15 cellular contexts compared by ENCODE assay signal in genomic region chr12:63206908-63207307, GRCh38. TPM values are rescaled to one million over a fixed set of nuclear protein-coding genes. Genes with fewer than 3 reads are reported as not detected.
DNase-seq lines count a peak whose midpoint lies in the region; ATAC-seq and TF ChIP-seq lines count a peak whose summit lies in the region.
"Had no signal": no experiment of that assay in that cellular context is flagged by ENCODE, and none has a peak within 500 bp of the region (broad histone marks: within the 10 kb centered on the region; RNA-seq: fewer than 3 reads in every experiment).

No MANE protein-coding gene starts in this region.

- H3K4me3 ChIP-seq in cardiac fibroblast (replicated peaks in 1 of 2; ENCODE audit: low read depth in 2 of 2, low read length in 2 of 2) (no peak overlapping the region), trophoblast cell (ENCODE audit: low read depth, low read length) (no peak overlapping the region), neural progenitor cell (no peak overlapping the region)

- H2AFZ ChIP-seq in trophoblast cell (ENCODE audit: insufficient read depth, low read length, poor library complexity) (no peak overlapping the region), neural progenitor cell (replicated peaks) (no peak overlapping the region)

- DNase-seq in GM04504 (ENCODE audit: low read depth) (peak; percentile 4), NCI-H2196 (lab: John Stamatoyannopoulos, UW; ENCODE audit: unreplicated experiment) (peak; percentile 88), cardiac fibroblast (ENCODE audit: low read depth in 2 of 2) (peak; percentile 1 to 35), trophoblast cell (peak; percentile 65 to 84), erythroblast (lab: John Stamatoyannopoulos, UW) (no peak), NCI-H2227 treated with DMSO at 0.1 percent for 48 hours (lab: John Stamatoyannopoulos, UW) (no peak), neural progenitor cell (ENCODE audit: low spot score) (no peak), T-helper 17 cell (no peak)
- DNase-seq: activated CD8-positive, alpha-beta T cell treated with anti-CD3 and anti-CD28 coated beads, Interleukin-2, amount 10 ng/mL, durations not matched to agents 7 days and 5 days; activated naive CD8-positive, alpha-beta T cell treated with anti-CD3 and anti-CD28 coated beads, Interleukin-2, amount 50 U/mL, for 24 hours; CD4-positive, CD25-positive, alpha-beta regulatory T cell; NCI-H446; T-cell had no signal

- H2BK12ac ChIP-seq in trophoblast cell (ENCODE audit: low read length), result no peak overlapping the region

- H3K4me1 Mint-ChIP-seq in neural progenitor cell (no peaks in the 10 kb centered on the region), T-helper 17 cell (no peaks in the 10 kb centered on the region)
- H3K4me1 Mint-ChIP-seq: activated naive CD8-positive, alpha-beta T cell treated with anti-CD3 and anti-CD28 coated beads, Interleukin-2, amount 50 U/mL, for 24 hours; CD4-positive, CD25-positive, alpha-beta regulatory T cell; T-cell had no signal

- no peaks in the 10 kb centered on the region for H3K4me1 ChIP-seq in trophoblast cell (ENCODE audit: control insufficient read depth in 1 of 2, insufficient read depth in 2 of 2, low read length in 2 of 2)
- H3K4me1 ChIP-seq in neural progenitor cell, result no peaks in the 10 kb centered on the region

- H3K14ac ChIP-seq in trophoblast cell (ENCODE audit: low read length), result no peak overlapping the region

- H3K36me3 Mint-ChIP-seq in neural progenitor cell, result no peaks in the 10 kb centered on the region
- no peaks in the 10 kb centered on the region for H3K36me3 Mint-ChIP-seq in T-helper 17 cell (ENCODE audit: low read depth)
- H3K36me3 Mint-ChIP-seq: CD4-positive, CD25-positive, alpha-beta regulatory T cell; T-cell had no signal

- H4K91ac ChIP-seq in trophoblast cell (ENCODE audit: low read depth, low read length), result no peak overlapping the region

- H2AK5ac ChIP-seq in trophoblast cell (ENCODE audit: low read length), result no peak overlapping the region

- H3K4ac ChIP-seq in trophoblast cell (ENCODE audit: low read depth, low read length), result no peak overlapping the region

- H2BK120ac ChIP-seq in trophoblast cell (ENCODE audit: insufficient read depth, low read length, poor library complexity), result no peak overlapping the region

- H3K9me3 Mint-ChIP-seq in neural progenitor cell, result no peaks in the 10 kb centered on the region
- H3K9me3 Mint-ChIP-seq: activated naive CD8-positive, alpha-beta T cell treated with anti-CD3 and anti-CD28 coated beads, Interleukin-2, amount 50 U/mL, for 24 hours had no signal

- no peak for TF ChIP-seq POLR2A in erythroblast (IDR thresholded peaks at IDR 0.05; ENCODE audit: low read length)

- no CpG with 5 or more reads among the region's 3 CpGs for WGBS in trophoblast cell (ENCODE audit: extremely low coverage, insufficient coverage, insufficient read length)

- no peak overlapping the region for H2BK5ac ChIP-seq in trophoblast cell (ENCODE audit: low read depth, low read length, poor library complexity)

- H3F3A ChIP-seq in neural progenitor cell (ENCODE audit: low read depth), result no peaks in the 10 kb centered on the region

- TF ChIP-seq CTCF in cardiac fibroblast (IDR thresholded peaks at IDR 0.05; ENCODE audit: low read depth, low read length) (no peak), neural progenitor cell (IDR thresholded peaks at IDR 0.05) (no peak)

- H3K27me3 Mint-ChIP-seq in neural progenitor cell (ENCODE audit: insufficient read depth, low read depth), result no peaks in the 10 kb centered on the region
- H3K27me3 Mint-ChIP-seq in T-helper 17 cell, result no peaks in the 10 kb centered on the region
- H3K27me3 Mint-ChIP-seq: activated naive CD8-positive, alpha-beta T cell treated with anti-CD3 and anti-CD28 coated beads, Interleukin-2, amount 50 U/mL, for 24 hours; CD4-positive, CD25-positive, alpha-beta regulatory T cell; T-cell had no signal

- no peaks in the 10 kb centered on the region for H3K79me1 ChIP-seq in trophoblast cell (ENCODE audit: low read length)

- H3K9me3 ChIP-seq in trophoblast cell (ENCODE audit: insufficient read depth, low read depth, low read length), result peaks cover 2% of the 10 kb centered on the region
- no peaks in the 10 kb centered on the region for H3K9me3 ChIP-seq in neural progenitor cell (ENCODE audit: low read depth)
- no peaks in the 10 kb centered on the region for H3K9me3 ChIP-seq in T-helper 17 cell (ENCODE audit: control insufficient read depth, low read length, poor library complexity, severe bottlenecking)

- H4K8ac ChIP-seq in trophoblast cell (ENCODE audit: low read depth, low read length), result no peak overlapping the region

- H3K36me3 ChIP-seq in trophoblast cell (ENCODE audit: control insufficient read depth in 1 of 2, insufficient read depth in 2 of 2, low read length in 2 of 2), result no peaks in the 10 kb centered on the region
- H3K36me3 ChIP-seq in neural progenitor cell, result no peaks in the 10 kb centered on the region

- no peak overlapping the region for H3K27ac Mint-ChIP-seq in neural progenitor cell
- H3K27ac Mint-ChIP-seq in T-helper 17 cell, result no peak overlapping the region
- H3K27ac Mint-ChIP-seq: activated CD8-positive, alpha-beta T cell treated with anti-CD3 and anti-CD28 coated beads, Interleukin-2, amount 10 ng/mL, durations not matched to agents 7 days and 5 days; activated naive CD8-positive, alpha-beta T cell treated with anti-CD3 and anti-CD28 coated beads, Interleukin-2, amount 50 U/mL, for 24 hours; CD4-positive, CD25-positive, alpha-beta regulatory T cell; T-cell had no signal

- H3K27me3 ChIP-seq in trophoblast cell (ENCODE audit: insufficient read depth, low read length), result no peaks in the 10 kb centered on the region
- peaks cover 2% of the 10 kb centered on the region for H3K27me3 ChIP-seq in neural progenitor cell

- no peak overlapping the region for H3K23ac ChIP-seq in trophoblast cell (ENCODE audit: low read length)

- H4K20me1 ChIP-seq in neural progenitor cell (ENCODE audit: low read depth), result no peaks in the 10 kb centered on the region

- H4K12ac ChIP-seq in trophoblast cell (ENCODE audit: low read depth, low read length), result no peak overlapping the region

- no peak overlapping the region for H3K9ac ChIP-seq in trophoblast cell (ENCODE audit: low read length)
- no peak overlapping the region for H3K9ac ChIP-seq in neural progenitor cell

- H3K79me2 ChIP-seq in trophoblast cell (ENCODE audit: control insufficient read depth, insufficient read depth, low read length, poor library complexity) (no peaks in the 10 kb centered on the region), neural progenitor cell (ENCODE audit: low read depth) (no peaks in the 10 kb centered on the region)

- no peak overlapping the region for H3K18ac ChIP-seq in trophoblast cell (ENCODE audit: low read length)

- no peak overlapping the region for H3K4me3 Mint-ChIP-seq in neural progenitor cell
- H3K4me3 Mint-ChIP-seq in T-helper 17 cell, result no peak overlapping the region
- H3K4me3 Mint-ChIP-seq: activated CD8-positive, alpha-beta T cell treated with anti-CD3 and anti-CD28 coated beads, Interleukin-2, amount 10 ng/mL, durations not matched to agents 7 days and 5 days; activated naive CD8-positive, alpha-beta T cell treated with anti-CD3 and anti-CD28 coated beads, Interleukin-2, amount 50 U/mL, for 24 hours; CD4-positive, CD25-positive, alpha-beta regulatory T cell; T-cell had no signal

- no peak for ATAC-seq in T-helper 17 cell
- ATAC-seq: activated CD8-positive, alpha-beta T cell treated with anti-CD3 and anti-CD28 coated beads, Interleukin-2, amount 10 ng/mL, durations not matched to agents 7 days and 5 days; activated naive CD8-positive, alpha-beta T cell treated with anti-CD3 and anti-CD28 coated beads, Interleukin-2, amount 50 U/mL, for 24 hours; left colon; T-cell had no signal

- no peak overlapping the region for H3K27ac ChIP-seq in trophoblast cell (ENCODE audit: low read depth, low read length)
- no peak overlapping the region for H3K27ac ChIP-seq in neural progenitor cell

- no peak overlapping the region for H3K4me2 ChIP-seq in trophoblast cell (ENCODE audit: low read length)
- H3K4me2 ChIP-seq in neural progenitor cell, result no peak overlapping the region

RNA-seq across cellular contexts. Expression of gene AVPR1A, which starts 55.9 kb away (rescaled TPM):
- 0.58 and 0.67 TPM in 2 replicates for polyA plus RNA-seq in trophoblast cell (2013)
- total RNA-seq in neural progenitor cell (ENCODE audit: low replicate concordance), result 0.04 and 0.09 TPM in 2 replicates
- total RNA-seq in T-helper 17 cell, result 1 to 10 TPM in 1 of 2 donors, under 1 TPM in 1; 0.07 to 5.5 TPM
- total RNA-seq: activated CD8-positive, alpha-beta T cell treated with anti-CD3 and anti-CD28 coated beads, Interleukin-2, amount 10 ng/mL, durations not matched to agents 7 days and 5 days; endothelial cell of umbilical vein had no signal
- polyA plus RNA-seq: CD4-positive, CD25-positive, alpha-beta regulatory T cell; endothelial cell of umbilical vein had no signal

Comparison
In these comparisons a context has a peak if more than half of its experiments do, and no peak if none do; other contexts are left out.
1. DNase-seq: peak in GM04504 (single experiment), NCI-H2196 (single experiment), cardiac fibroblast (2 of 2) and trophoblast cell (2 of 2); none in erythroblast (0 of 2), NCI-H2227 treated with DMSO at 0.1 percent for 48 hours (single experiment), neural progenitor cell (single experiment) and T-helper 17 cell (0 of 3).